8 cellular contexts compared by ENCODE assay signal in genomic region chr6:125363360-125364121, GRCh38.
A peak's percentile ranks its signal among the peaks of the same experiment; 100 is the strongest.
DNase-seq lines count a peak whose midpoint lies in the region; ATAC-seq, FAIRE-seq and TF ChIP-seq lines count a peak whose summit lies in the region.

No MANE protein-coding gene starts in this region.

- peak overlapping the region; percentile 42 for H2AFZ ChIP-seq in K562 (ENCODE audit: low read depth, low read length)

- H3K4me2 ChIP-seq in K562 (ENCODE audit: insufficient read depth, low read length) = 0 out of 2 replicates have a peak overlapping the region, but pooled peaks have one; percentile 4

- peak overlapping the region in 1 of 2 experiments; percentile 81; a peak in 2 of 4 replicates for H3K9ac ChIP-seq in K562 (ENCODE audit: insufficient read depth in 1 of 2, low read depth in 2 of 2, low read length in 2 of 2)

- no peaks in the 10 kb centered on the region for H3K36me3 ChIP-seq in K562 (ENCODE audit: control insufficient read depth, insufficient read depth, low read length)

- no peak overlapping the region for H3K27ac ChIP-seq in K562 (ENCODE audit: extremely low read depth, low read depth, low read length)

- FAIRE-seq in K562 (lab: Jason Lieb, UNC) = no peak

- TF ChIP-seq RAD21 in K562 (CRISPR knock-in tag; conservative IDR thresholded peaks at IDR 0.05 in 1 of 2, IDR thresholded peaks at IDR 0.05 in 1 of 2) = no peak

- TF ChIP-seq EP300 in K562 (IDR thresholded peaks at IDR 0.05; ENCODE audit: low read length) = no peak

- peaks cover 0 to 9% of the 10 kb centered on the region in 2 experiments; a peak in 2 of 5 replicates for H3K4me1 ChIP-seq in K562 (replicated peaks in 1 of 2; ENCODE audit: control insufficient read depth in 2 of 2, insufficient read depth in 2 of 2, low read length in 2 of 2)

- no peak for TF ChIP-seq POLR2A in K562 (conservative IDR thresholded peaks at IDR 0.05)

- TF ChIP-seq CTCF in AG09309 (IDR thresholded peaks at IDR 0.05; ENCODE audit: control insufficient read depth, insufficient read depth, low read depth, low read length, missing control alignments) (no peak), K562 (IDR thresholded peaks at IDR 0.05 in 2 of 3, conservative IDR thresholded peaks at IDR 0.05 in 1 of 3; ENCODE audit: insufficient read depth in 2 of 3, low read depth in 1 of 3, low read length in 3 of 3) (no peak)

- intact Hi-C loops in K562 (cut with micrococcal nuclease) = no loop called here

- DNase-seq in AG09309 (ENCODE audit: low read depth) (no peak), M059J (ENCODE audit: low read depth) (peak; percentile 35), K562 (ENCODE audit: extremely low read depth in 1 of 4, low spot score in 3 of 4) (peak in 2 of 4 experiments; percentile 16 to 43), skeletal muscle cell (ENCODE audit: low read depth) (peak; percentile 64), NOMO-1 treated with dmso at 0.1 percent for 144 hours (lab: John Stamatoyannopoulos, UW; ENCODE audit: unreplicated experiment) (no peak), SKM-1 treated with dmso at 0.1 percent for 144 hours (lab: John Stamatoyannopoulos, UW; ENCODE audit: unreplicated experiment) (no peak)

- peak; percentile 86 for ATAC-seq in K562
- no peak for ATAC-seq in HG02759 (IDR thresholded peaks at IDR 0.05; ENCODE audit: unreplicated experiment)

- 3% methylated on average over 42 of the region's 43 CpGs for WGBS in K562 (ENCODE audit: insufficient coverage, low coverage, missing lambda C conversion rate)

- peaks cover 25 to 28% of the 10 kb centered on the region in 2 experiments for H3K27me3 ChIP-seq in K562 (ENCODE audit: control insufficient read depth in 2 of 2, insufficient read depth in 2 of 2, low read length in 2 of 2)

- H4K20me1 ChIP-seq in K562 (replicated peaks; ENCODE audit: control insufficient read depth, insufficient read depth, low read length) = no peaks in the 10 kb centered on the region

- H3K9me3 ChIP-seq in K562 (replicated peaks; ENCODE audit: control insufficient read depth, insufficient read depth, low read depth, low read length) (no peaks in the 10 kb centered on the region), iPS-18c (ENCODE audit: control insufficient read depth, insufficient read depth, low read length) (no peaks in the 10 kb centered on the region)

- H3K4me3 ChIP-seq in AG09309 (ENCODE audit: control insufficient read depth, low read depth, low read length) (peak overlapping the region; percentile 42), K562 (no peak overlapping the region), iPS-18c (ENCODE audit: insufficient read depth, low read depth, low read length) (peak overlapping the region; percentile 57), skeletal muscle cell (ENCODE audit: low read depth, low read length) (peak overlapping the region; percentile 54)

- H3K79me2 ChIP-seq in K562 (ENCODE audit: control insufficient read depth, insufficient read depth, low read length) = no peaks in the 10 kb centered on the region

- no TSS peak for BruUV-seq in K562 (replicated peaks; lab: Mats Ljungman, UMichigan)

- H3K9me1 ChIP-seq in K562 (ENCODE audit: control insufficient read depth, insufficient read depth, low read length) = no peaks in the 10 kb centered on the region

- CTCF ChIA-PET in K562 (lab: Yijun Ruan, JAX; ENCODE audit: low intra/inter-chr PET ratio) = no interaction called here

- POLR2A ChIA-PET in K562 (lab: Yijun Ruan, JAX) = interaction anchor here (0.7 to 1.0 kb wide), 2 partner anchors 62 to 629 kb away, joined by 3 read pairs; partner anchors contain the start of gene HDDC2

- in situ Hi-C loops in K562 (cut with MboI) = no loop called here

TF ChIP-seq in K562, 482 proteins besides CTCF, POLR2A, EP300 and RAD21:
- TF ChIP-seq TFAP4 (CRISPR knock-in tag; IDR thresholded peaks at IDR 0.05; ENCODE audit: borderline replicate concordance) (0 out of 2 replicates have a peak, but pooled peaks have one; percentile 16), MEIS2 (IDR thresholded peaks at IDR 0.05; ENCODE audit: partially characterized antibody) (peak; percentile 38), NFE2L1 (tag; IDR thresholded peaks at IDR 0.05; ENCODE audit: borderline replicate concordance, low read depth) (no peak), UBTF (IDR thresholded peaks at IDR 0.05; ENCODE audit: borderline replicate concordance in 1 of 2, low read depth in 2 of 2, low read length in 2 of 2) (peak in 1 of 2 experiments; percentile 40; a peak in 1 of 4 replicates), ZNF778 (CRISPR knock-in tag; IDR thresholded peaks at IDR 0.05) (no peak), NFIC (IDR thresholded peaks at IDR 0.05) (0 out of 2 replicates have a peak, but pooled peaks have one; percentile 18), RBFOX2 (IDR thresholded peaks at IDR 0.05; ENCODE audit: low read depth, low read length) (no peak)
TF ChIP-seq in K562: peak in this region for 4.

Comparison
In these comparisons a context has a peak if more than half of its experiments do, and no peak if none do; other contexts are left out.
1. DNase-seq: peak in M059J (single experiment) and skeletal muscle cell (single experiment); none in AG09309 (single experiment), NOMO-1 treated with dmso at 0.1 percent for 144 hours (single experiment) and SKM-1 treated with dmso at 0.1 percent for 144 hours (single experiment).